1 cellular context compared by ENCODE assay signal in the genomic region with DNA sequence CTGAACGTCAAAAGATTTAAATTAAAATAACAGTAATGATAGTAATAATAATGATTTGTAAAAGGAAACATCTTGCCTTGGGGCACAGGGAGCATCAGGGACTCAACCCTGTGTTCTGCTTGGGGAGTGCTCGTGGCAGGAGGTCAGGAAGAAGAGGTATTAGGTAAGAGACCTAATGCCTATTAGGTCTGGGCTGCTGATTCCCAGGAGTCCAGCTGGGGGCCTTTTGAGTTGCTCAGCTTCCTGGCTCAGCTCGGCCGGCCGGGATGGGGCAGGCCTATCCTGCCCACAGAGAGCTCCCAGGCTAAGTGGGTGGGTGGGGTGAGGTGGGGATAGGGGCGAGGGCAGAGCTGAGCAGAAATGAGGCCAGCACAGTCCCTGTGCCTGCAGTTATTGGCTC.
TF ChIP-seq lines count a peak whose summit lies in the region.

No MANE protein-coding gene starts in this region.

TF ChIP-seq in IMR-90, 13 proteins besides CTCF, POLR2A, EP300 and RAD21:
- TF ChIP-seq NFE2L2 (IDR thresholded peaks at IDR 0.05; ENCODE audit: low read depth, low read length) (no peak), FOS (IDR thresholded peaks at IDR 0.05; ENCODE audit: low read depth, low read length) (no peak), CHD1 (IDR thresholded peaks at IDR 0.05; ENCODE audit: low read depth, low read length) (no peak), MAFK (IDR thresholded peaks at IDR 0.05; ENCODE audit: low read depth, low read length) (no peak)
- TF ChIP-seq, protein P1, sequence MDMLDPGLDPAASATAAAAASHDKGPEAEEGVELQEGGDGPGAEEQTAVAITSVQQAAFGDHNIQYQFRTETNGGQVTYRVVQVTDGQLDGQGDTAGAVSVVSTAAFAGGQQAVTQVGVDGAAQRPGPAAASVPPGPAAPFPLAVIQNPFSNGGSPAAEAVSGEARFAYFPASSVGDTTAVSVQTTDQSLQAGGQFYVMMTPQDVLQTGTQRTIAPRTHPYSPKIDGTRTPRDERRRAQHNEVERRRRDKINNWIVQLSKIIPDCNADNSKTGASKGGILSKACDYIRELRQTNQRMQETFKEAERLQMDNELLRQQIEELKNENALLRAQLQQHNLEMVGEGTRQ (IDR thresholded peaks at IDR 0.05; ENCODE audit: low read depth, low read length) = no peak
